Comparison of ENCODE assay signal across 8 cellular contexts in the genomic region with DNA sequence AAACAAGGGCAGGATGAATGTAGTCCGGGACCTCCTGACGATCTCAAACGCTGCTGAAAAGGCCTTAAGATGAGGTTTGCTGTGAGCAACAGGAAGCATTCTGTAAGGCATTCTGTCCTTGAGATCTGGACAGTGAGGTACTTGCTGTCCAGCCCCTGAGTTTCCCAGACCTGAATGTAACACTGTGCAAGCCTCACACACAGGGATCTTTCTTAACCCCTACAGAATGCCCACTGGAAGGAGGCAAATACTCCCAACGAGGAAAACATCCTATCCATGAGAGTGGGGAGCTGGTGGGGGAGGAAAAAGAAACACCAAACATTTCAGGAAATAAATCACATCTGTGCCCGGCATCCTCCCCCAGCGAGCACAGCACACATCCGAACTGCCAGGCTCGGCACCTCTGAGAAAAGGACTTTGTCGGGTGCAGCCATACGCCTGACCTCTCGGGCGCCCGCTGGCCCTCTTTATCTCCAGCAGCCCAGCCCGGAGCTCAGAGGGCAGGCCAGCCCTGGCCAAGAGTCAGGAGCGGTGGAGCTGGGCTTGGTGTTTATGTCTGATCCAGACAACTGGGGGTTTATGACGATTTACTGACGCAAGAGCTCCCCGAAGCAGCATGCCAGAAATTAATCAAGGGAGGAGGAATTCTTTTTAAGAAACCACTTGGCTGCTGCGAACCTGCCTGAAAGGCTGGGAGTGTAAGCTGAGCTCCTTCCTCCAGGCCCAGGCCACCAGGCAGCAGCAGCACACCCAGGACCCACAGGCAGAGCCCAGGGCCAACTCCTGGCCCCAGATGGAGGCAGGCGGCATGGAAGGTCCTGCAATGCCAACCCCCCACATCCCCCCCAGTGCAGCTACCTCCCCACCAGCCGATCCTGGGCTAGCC.
DNase-seq lines count a peak whose midpoint lies in the region; ATAC-seq and TF ChIP-seq lines count a peak whose summit lies in the region.

No MANE protein-coding gene starts in this region.

- peaks cover 60% of the 10 kb centered on the region for H3K4me1 Mint-ChIP-seq in activated CD8-positive, alpha-beta T cell treated with anti-CD3 and anti-CD28 coated beads for 36 hours (ENCODE audit: low read depth)

- POLR2A ChIA-PET in activated CD8-positive, alpha-beta T cell treated with anti-CD3 and anti-CD28 coated beads for 36 hours (lab: Charles Lee): interaction anchor here (0.6 to 2.0 kb wide), 5 partner anchors 11 to 115 kb away, joined by 3 to 10 read pairs (median 3); no protein-coding TSS in a partner anchor

- H3K9me3 Mint-ChIP-seq in activated CD8-positive, alpha-beta T cell treated with anti-CD3 and anti-CD28 coated beads for 36 hours: peaks cover 2% of the 10 kb centered on the region

- H3K27ac Mint-ChIP-seq in activated CD8-positive, alpha-beta T cell treated with anti-CD3 and anti-CD28 coated beads for 36 hours: peak overlapping the region; percentile 83

- intact Hi-C loops in activated CD8-positive, alpha-beta T cell treated with anti-CD3 and anti-CD28 coated beads for 36 hours (cut with micrococcal nuclease): loop anchor here (10.0 kb wide), 1 partner anchor 46 kb away; no protein-coding TSS in a partner anchor
- intact Hi-C loops in cardiac septum (cut with DNase I): loop anchor here (2.0 to 5.0 kb wide), 2 partner anchors 72 to 76 kb away; a partner anchor contains a TSS

- no peak for TF ChIP-seq CTCF in activated CD8-positive, alpha-beta T cell treated with anti-CD3 and anti-CD28 coated beads for 36 hours (IDR thresholded peaks at IDR 0.05)
- no peak for TF ChIP-seq CTCF in GM20000 (IDR thresholded peaks at IDR 0.05; ENCODE audit: extremely low read depth, missing control alignments)

- H3K27me3 Mint-ChIP-seq in activated CD8-positive, alpha-beta T cell treated with anti-CD3 and anti-CD28 coated beads for 36 hours: no peaks in the 10 kb centered on the region

- H3K4me3 Mint-ChIP-seq in activated CD8-positive, alpha-beta T cell treated with anti-CD3 and anti-CD28 coated beads for 36 hours: no peak overlapping the region

- CTCF ChIA-PET in activated CD8-positive, alpha-beta T cell treated with anti-CD3 and anti-CD28 coated beads for 36 hours (lab: Charles Lee): interaction anchor here (2.7 to 2.8 kb wide), 2 partner anchors 35 to 52 kb away, joined by 5 to 9 read pairs; no protein-coding TSS in a partner anchor

- ATAC-seq in activated CD8-positive, alpha-beta T cell treated with anti-CD3 and anti-CD28 coated beads for 36 hours: no peak
- no peak for ATAC-seq in GM19351 (IDR thresholded peaks at IDR 0.05; ENCODE audit: unreplicated experiment)

- H3K36me3 Mint-ChIP-seq in activated CD8-positive, alpha-beta T cell treated with anti-CD3 and anti-CD28 coated beads for 36 hours (ENCODE audit: low read depth): peaks cover 8% of the 10 kb centered on the region

- peak; percentile 39 for DNase-seq in ELF-1 (ENCODE audit: low read depth, low spot score)
- no peak for DNase-seq in activated CD8-positive, alpha-beta T cell treated with anti-CD3 and anti-CD28 coated beads for 36 hours
- DNase-seq in cardiac septum (ENCODE audit: low spot score): peak; percentile 81
- DNase-seq in retina: peak; percentile 63
- no peak for DNase-seq in COR-L47 (lab: John Stamatoyannopoulos, UW)
- DNase-seq in GM20000 (ENCODE audit: low spot score): no peak
- DNase-seq in NCI-H345 (lab: John Stamatoyannopoulos, UW): no peak

Comparison
In these comparisons a context has a peak if more than half of its experiments do, and no peak if none do; other contexts are left out.
1. DNase-seq: peak in ELF-1 (single experiment), cardiac septum (single experiment) and retina (single experiment); none in activated CD8-positive, alpha-beta T cell treated with anti-CD3 and anti-CD28 coated beads for 36 hours (single experiment), COR-L47 (single experiment), GM20000 (single experiment) and NCI-H345 (single experiment).